Comparison of ENCODE assay signal across 9 cellular contexts in the genomic region with DNA sequence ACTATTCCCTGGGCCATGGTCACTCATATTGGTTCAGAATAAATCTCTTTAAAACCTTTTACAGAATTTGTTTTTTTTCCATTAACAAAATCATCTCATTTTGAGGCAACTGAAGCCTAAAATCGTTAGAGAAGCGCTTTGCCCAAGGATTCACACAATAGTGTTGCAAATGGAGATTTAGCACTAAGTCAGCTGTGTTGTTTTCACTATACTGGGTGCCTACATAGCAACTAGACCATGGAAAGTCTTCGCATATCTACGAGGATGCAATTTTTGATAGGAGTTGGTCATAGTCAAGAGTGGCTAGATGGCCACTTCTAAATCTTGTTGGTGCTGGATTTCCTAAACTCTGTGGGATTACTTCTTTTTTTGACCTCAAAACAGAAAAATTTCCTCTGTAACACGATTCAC. TPM values are rescaled to one million over a fixed set of nuclear protein-coding genes. Genes with fewer than 3 reads are reported as not detected.
DNase-seq lines count a peak whose midpoint lies in the region; ATAC-seq, FAIRE-seq and TF ChIP-seq lines count a peak whose summit lies in the region.
"Had no signal": no experiment of that assay in that cellular context is flagged by ENCODE, and none has a peak within 500 bp of the region (broad histone marks: within the 10 kb centered on the region; RNA-seq: fewer than 3 reads in every experiment).

No MANE protein-coding gene starts in this region.

- peaks cover 18% of the 10 kb centered on the region for H3K27me3 Mint-ChIP-seq in CD4-positive, alpha-beta T cell
- peaks cover 13 to 21% of the 10 kb centered on the region in 2 donors for H3K27me3 Mint-ChIP-seq in natural killer cell (ENCODE audit: low read depth in 2 of 2)

- TF ChIP-seq POLR2A in NB4 (IDR thresholded peaks at IDR 0.05; ENCODE audit: extremely low read depth, insufficient read length), result no peak

- DNase-seq in CD4-positive, alpha-beta T cell, result no peak
- DNase-seq in NB4 (ENCODE audit: low read depth) (no peak), pancreas (no peak), GDM1 (lab: John Stamatoyannopoulos, UW) (no peak), natural killer cell (no peak), COLO829 (ENCODE audit: low spot score) (no peak), NCI-H187 treated with DMSO at 0.1 percent for 48 hours (lab: John Stamatoyannopoulos, UW) (no peak)

- 73 to 74% methylated on average over 5 of the region's 5 CpGs for WGBS in esophagus, 2 donors
- 72% methylated on average over 5 of the region's 5 CpGs for WGBS in pancreas, 2 donors

- H3K4me3 ChIP-seq in NB4 (ENCODE audit: low read depth, low read length) (peak overlapping the region; percentile 93), esophagus (ENCODE audit: low read depth in 1 of 2, low read length in 2 of 2) (peak overlapping the region in 1 of 2 donors; percentile 92), pancreas (peak overlapping the region in 3 of 4 donors; percentile 58 to 60 (median 58))

- H3K36me3 ChIP-seq in esophagus (ENCODE audit: control insufficient read depth in 2 of 2, insufficient read depth in 2 of 2, low read length in 1 of 2) (no peaks in the 10 kb centered on the region), pancreas (no peaks in the 10 kb centered on the region)

- POLR2A ChIA-PET in CD4-positive, alpha-beta T cell (lab: Charles Lee), result no interaction called here

- ATAC-seq in CD4-positive, alpha-beta T cell (ENCODE audit: poor library complexity), result no peak
- ATAC-seq in pancreas, result peak in 1 of 4 donors; percentile 2
- ATAC-seq in natural killer cell, result no peak

- intact Hi-C loops in CD4-positive, alpha-beta T cell (cut with DNase I, micrococcal nuclease), result loop anchor here (1.0 to 10.0 kb wide), 9 partner anchors 49 to 1897 kb away; a partner anchor contains a TSS
- intact Hi-C loops in pancreas (cut with DNase I), result no loop called here
- intact Hi-C loops in natural killer cell (cut with micrococcal nuclease), result loop anchor here (2.0 kb wide), 4 partner anchors 49 to 1189 kb away; a partner anchor contains a TSS

- no peak for TF ChIP-seq CTCF in CD4-positive, alpha-beta T cell (IDR thresholded peaks at IDR 0.05)
- TF ChIP-seq CTCF in NB4 (IDR thresholded peaks at IDR 0.05; ENCODE audit: low read depth, low read length), result no peak
- no peak for TF ChIP-seq CTCF in pancreas (IDR thresholded peaks at IDR 0.05)
- TF ChIP-seq CTCF in natural killer cell (IDR thresholded peaks at IDR 0.05), result no peak

- H3K4me3 Mint-ChIP-seq in CD4-positive, alpha-beta T cell, result no peak overlapping the region
- no peak overlapping the region for H3K4me3 Mint-ChIP-seq in natural killer cell
- H3K4me3 Mint-ChIP-seq: activated naive CD4-positive, alpha-beta T cell treated with anti-CD3 and anti-CD28 coated beads for 36 hours had no signal

- FAIRE-seq in pancreas (lab: Jason Lieb, UNC), result no peak

- H3K9me3 Mint-ChIP-seq in CD4-positive, alpha-beta T cell, result no peaks in the 10 kb centered on the region
- no peaks in the 10 kb centered on the region for H3K9me3 Mint-ChIP-seq in natural killer cell
- H3K9me3 Mint-ChIP-seq: activated naive CD4-positive, alpha-beta T cell treated with anti-CD3 and anti-CD28 coated beads for 36 hours had no signal

- CTCF ChIA-PET in CD4-positive, alpha-beta T cell (lab: Charles Lee), result interaction anchor here (1.1 kb wide), 2 partner anchors 57 to 1308 kb away, joined by 3 to 5 read pairs; no protein-coding TSS in a partner anchor

- H3K4me1 ChIP-seq in esophagus (ENCODE audit: control insufficient read depth in 2 of 2, insufficient read depth in 2 of 2, low read length in 1 of 2) (no peaks in the 10 kb centered on the region), pancreas (peaks cover 0 to 8% (median 0%) of the 10 kb centered on the region in 3 donors)

- peaks cover 9% of the 10 kb centered on the region for H3K4me1 Mint-ChIP-seq in CD4-positive, alpha-beta T cell (ENCODE audit: low read depth)
- H3K4me1 Mint-ChIP-seq in natural killer cell, result no peaks in the 10 kb centered on the region

- H3K36me3 Mint-ChIP-seq in CD4-positive, alpha-beta T cell (ENCODE audit: low read depth), result no peaks in the 10 kb centered on the region
- no peaks in the 10 kb centered on the region for H3K36me3 Mint-ChIP-seq in natural killer cell

- no peak overlapping the region for H3K27ac Mint-ChIP-seq in CD4-positive, alpha-beta T cell
- H3K27ac Mint-ChIP-seq in natural killer cell, result no peak overlapping the region
- H3K27ac Mint-ChIP-seq: activated naive CD4-positive, alpha-beta T cell treated with anti-CD3 and anti-CD28 coated beads for 36 hours had no signal

- peaks cover 2% of the 10 kb centered on the region for H3K27me3 ChIP-seq in CD4-positive, alpha-beta T cell (ENCODE audit: control insufficient read depth, insufficient read depth, low read length)
- H3K27me3 ChIP-seq in esophagus (ENCODE audit: control insufficient read depth in 1 of 2, insufficient read depth in 2 of 2, low read length in 2 of 2) (no peaks in the 10 kb centered on the region), pancreas (no peaks in the 10 kb centered on the region)

- no peaks in the 10 kb centered on the region for H3K9me3 ChIP-seq in CD4-positive, alpha-beta T cell (ENCODE audit: control insufficient read depth, low read length)
- H3K9me3 ChIP-seq in esophagus (ENCODE audit: control insufficient read depth in 2 of 2, insufficient read depth in 1 of 2, low read depth in 1 of 2, low read length in 1 of 2) (no peaks in the 10 kb centered on the region), pancreas (no peaks in the 10 kb centered on the region)

- H3K27ac ChIP-seq in CD4-positive, alpha-beta T cell (ENCODE audit: low read depth, low read length), result peak overlapping the region; percentile 96
- H3K27ac ChIP-seq in esophagus (ENCODE audit: low read depth in 2 of 2, low read length in 1 of 2) (peak overlapping the region; percentile 71 to 98), pancreas (peak overlapping the region; percentile 54 to 84 (median 78))

RNA-seq across cellular contexts. Expression of a gene that starts 0.5 kb away (rescaled TPM):
- 10 to 100 TPM; 15.8 to 16.4 TPM for total RNA-seq in CD4-positive, alpha-beta T cell
- 10 to 100 TPM; 14.5 to 17.5 TPM for polyA plus RNA-seq in esophagus
- total RNA-seq in pancreas, result 10 to 100 TPM; 11.9 to 17.3 (median 14.3) TPM
- polyA plus RNA-seq in pancreas, result 10 to 100 TPM in 1 of 2 donors, 1 to 10 TPM in 1; 6.8 to 10.2 TPM
- 10 to 100 TPM; 23.5 to 27.4 (median 25.6) TPM for total RNA-seq in natural killer cell

RNA-seq across cellular contexts. Expression of a gene that starts 41.5 kb away (rescaled TPM):
- not detected for total RNA-seq in CD4-positive, alpha-beta T cell
- 1 to 10 TPM; 1.9 to 3.4 TPM for polyA plus RNA-seq in esophagus
- 1 to 10 TPM; 6.3 to 9.7 (median 9.3) TPM for total RNA-seq in pancreas
- polyA plus RNA-seq in pancreas, result 1 to 10 TPM; 2.5 to 3.6 TPM
- not detected for total RNA-seq in natural killer cell

RNA-seq across cellular contexts. Expression of a gene that starts 47.6 kb away (rescaled TPM):
- 10 to 100 TPM; 47.0 to 51.7 TPM for total RNA-seq in CD4-positive, alpha-beta T cell
- polyA plus RNA-seq in esophagus (1 to 10 TPM; 7.1 to 7.7 TPM), pancreas (1 to 10 TPM; 2.4 to 6.1 TPM)
- total RNA-seq in pancreas (10 to 100 TPM; 15.5 to 37.3 (median 23.0) TPM), natural killer cell (100 to 1,000 TPM in 2 of 3 donors, 10 to 100 TPM in 1; 91.8 to 118 (median 116) TPM)

Comparison
In these comparisons a context has a peak if more than half of its experiments do, and no peak if none do; other contexts are left out.
1. RNA of a gene that starts 41.5 kb away (total RNA-seq): 6.3 to 9.7 TPM in pancreas; not detected in CD4-positive, alpha-beta T cell and not detected in natural killer cell; every median in the first group is over 4 times any median in the second.
2. intact Hi-C loops: an anchor here in CD4-positive, alpha-beta T cell (1.0 to 10.0 kb wide) and natural killer cell (2.0 kb wide); none called in pancreas.
3. Peak in every context shown above with its lines, with median percentiles within 50 percentile points of each other: H3K27ac ChIP-seq.